ENCODE assay signal across 1 cellular context in the genomic region with DNA sequence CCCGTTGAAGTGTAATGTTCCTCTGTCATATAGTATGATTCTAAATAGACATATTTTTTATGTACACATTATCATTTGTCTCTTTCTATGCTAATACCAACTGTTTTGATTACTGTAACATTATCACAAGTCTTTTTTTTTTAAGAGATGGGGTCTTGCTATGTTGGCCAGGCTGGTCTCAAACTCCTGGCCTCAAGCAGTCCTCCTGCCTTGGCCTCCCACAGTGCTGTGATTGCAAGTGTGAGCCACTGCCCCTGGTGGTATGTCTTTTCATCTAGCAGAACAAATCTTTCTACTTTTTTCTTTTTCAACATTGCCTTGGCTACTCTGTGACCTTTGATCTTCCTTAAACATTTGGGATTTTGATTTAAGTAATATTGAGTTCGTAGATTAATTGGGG.
TF ChIP-seq lines count a peak whose summit lies in the region.

No MANE protein-coding gene starts in this region.

TF ChIP-seq in SK-N-SH, 30 proteins besides CTCF, POLR2A, EP300 and RAD21 (continued from another document):
- TF ChIP-seq, protein P1, sequence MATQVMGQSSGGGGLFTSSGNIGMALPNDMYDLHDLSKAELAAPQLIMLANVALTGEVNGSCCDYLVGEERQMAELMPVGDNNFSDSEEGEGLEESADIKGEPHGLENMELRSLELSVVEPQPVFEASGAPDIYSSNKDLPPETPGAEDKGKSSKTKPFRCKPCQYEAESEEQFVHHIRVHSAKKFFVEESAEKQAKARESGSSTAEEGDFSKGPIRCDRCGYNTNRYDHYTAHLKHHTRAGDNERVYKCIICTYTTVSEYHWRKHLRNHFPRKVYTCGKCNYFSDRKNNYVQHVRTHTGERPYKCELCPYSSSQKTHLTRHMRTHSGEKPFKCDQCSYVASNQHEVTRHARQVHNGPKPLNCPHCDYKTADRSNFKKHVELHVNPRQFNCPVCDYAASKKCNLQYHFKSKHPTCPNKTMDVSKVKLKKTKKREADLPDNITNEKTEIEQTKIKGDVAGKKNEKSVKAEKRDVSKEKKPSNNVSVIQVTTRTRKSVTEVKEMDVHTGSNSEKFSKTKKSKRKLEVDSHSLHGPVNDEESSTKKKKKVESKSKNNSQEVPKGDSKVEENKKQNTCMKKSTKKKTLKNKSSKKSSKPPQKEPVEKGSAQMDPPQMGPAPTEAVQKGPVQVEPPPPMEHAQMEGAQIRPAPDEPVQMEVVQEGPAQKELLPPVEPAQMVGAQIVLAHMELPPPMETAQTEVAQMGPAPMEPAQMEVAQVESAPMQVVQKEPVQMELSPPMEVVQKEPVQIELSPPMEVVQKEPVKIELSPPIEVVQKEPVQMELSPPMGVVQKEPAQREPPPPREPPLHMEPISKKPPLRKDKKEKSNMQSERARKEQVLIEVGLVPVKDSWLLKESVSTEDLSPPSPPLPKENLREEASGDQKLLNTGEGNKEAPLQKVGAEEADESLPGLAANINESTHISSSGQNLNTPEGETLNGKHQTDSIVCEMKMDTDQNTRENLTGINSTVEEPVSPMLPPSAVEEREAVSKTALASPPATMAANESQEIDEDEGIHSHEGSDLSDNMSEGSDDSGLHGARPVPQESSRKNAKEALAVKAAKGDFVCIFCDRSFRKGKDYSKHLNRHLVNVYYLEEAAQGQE (IDR thresholded peaks at IDR 0.05; ENCODE audit: low read depth, low read length) = no peak
- no peak for TF ChIP-seq GABPA (IDR thresholded peaks at IDR 0.05; ENCODE audit: low read depth)
- no peak for TF ChIP-seq EZH2phosphoT487 (IDR thresholded peaks at IDR 0.05; ENCODE audit: borderline replicate concordance, low read depth)
- TF ChIP-seq FOSL2 (IDR thresholded peaks at IDR 0.05; ENCODE audit: borderline replicate concordance, low read depth) = no peak
